ENCODE assay signal across 1 cellular context in the genomic region with DNA sequence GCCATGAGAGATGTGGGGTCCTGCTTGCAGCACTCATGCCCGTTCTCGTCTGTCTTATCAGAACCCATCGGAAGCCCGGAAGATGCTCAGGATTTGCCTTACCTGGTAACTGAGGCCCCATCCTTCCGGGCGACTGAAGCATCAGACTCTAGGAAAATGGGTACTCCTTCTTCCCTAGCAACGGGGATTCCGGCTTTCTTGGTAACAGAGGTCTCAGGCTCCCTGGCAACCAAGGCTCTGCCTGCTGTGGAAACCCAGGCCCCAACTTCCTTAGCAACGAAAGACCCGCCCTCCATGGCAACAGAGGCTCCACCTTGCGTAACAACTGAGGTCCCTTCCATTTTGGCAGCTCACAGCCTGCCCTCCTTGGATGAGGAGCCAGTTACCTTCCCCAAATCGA.
TF ChIP-seq lines count a peak whose summit lies in the region.

No MANE protein-coding gene starts in this region.

TF ChIP-seq in WTC11, 78 proteins besides CTCF, POLR2A, EP300 and RAD21 (continued from another document):
- no peak for TF ChIP-seq PRDM15 (CRISPR knock-in tag; IDR thresholded peaks at IDR 0.05)
- TF ChIP-seq ETV6 (CRISPR knock-in tag; IDR thresholded peaks at IDR 0.05): no peak
- TF ChIP-seq ZBTB43 (CRISPR knock-in tag; IDR thresholded peaks at IDR 0.05): no peak
